ENCODE assay signal across 1 cellular context in the genomic region with DNA sequence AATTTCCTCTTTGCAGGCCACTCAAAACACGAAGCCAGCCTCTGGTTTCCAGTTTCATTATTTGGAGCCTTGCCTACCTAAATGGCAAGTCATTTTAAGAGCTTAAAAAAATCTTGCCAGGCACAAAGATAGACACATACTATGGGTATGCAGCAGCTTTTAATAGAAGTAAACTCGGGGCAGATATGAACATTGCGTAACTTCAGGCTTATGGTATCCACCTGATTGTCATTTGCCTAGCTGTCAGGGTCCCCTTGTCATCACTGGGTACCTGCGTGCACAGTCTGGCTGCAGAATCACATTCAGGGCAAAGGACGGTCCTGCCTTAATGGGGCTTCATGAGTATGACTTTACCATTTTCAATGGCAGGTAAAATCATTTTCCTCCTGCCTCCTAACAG.
TF ChIP-seq lines count a peak whose summit lies in the region.

No MANE protein-coding gene starts in this region.

TF ChIP-seq in WTC11, 78 proteins besides CTCF, POLR2A, EP300 and RAD21 (continued from another document):
- TF ChIP-seq, protein P1, sequence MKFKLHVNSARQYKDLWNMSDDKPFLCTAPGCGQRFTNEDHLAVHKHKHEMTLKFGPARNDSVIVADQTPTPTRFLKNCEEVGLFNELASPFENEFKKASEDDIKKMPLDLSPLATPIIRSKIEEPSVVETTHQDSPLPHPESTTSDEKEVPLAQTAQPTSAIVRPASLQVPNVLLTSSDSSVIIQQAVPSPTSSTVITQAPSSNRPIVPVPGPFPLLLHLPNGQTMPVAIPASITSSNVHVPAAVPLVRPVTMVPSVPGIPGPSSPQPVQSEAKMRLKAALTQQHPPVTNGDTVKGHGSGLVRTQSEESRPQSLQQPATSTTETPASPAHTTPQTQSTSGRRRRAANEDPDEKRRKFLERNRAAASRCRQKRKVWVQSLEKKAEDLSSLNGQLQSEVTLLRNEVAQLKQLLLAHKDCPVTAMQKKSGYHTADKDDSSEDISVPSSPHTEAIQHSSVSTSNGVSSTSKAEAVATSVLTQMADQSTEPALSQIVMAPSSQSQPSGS (CRISPR knock-in tag; IDR thresholded peaks at IDR 0.05; ENCODE audit: borderline replicate concordance, low read depth), result no peak
- TF ChIP-seq RORB (CRISPR knock-in tag; IDR thresholded peaks at IDR 0.05), result no peak
- TF ChIP-seq, protein P2, sequence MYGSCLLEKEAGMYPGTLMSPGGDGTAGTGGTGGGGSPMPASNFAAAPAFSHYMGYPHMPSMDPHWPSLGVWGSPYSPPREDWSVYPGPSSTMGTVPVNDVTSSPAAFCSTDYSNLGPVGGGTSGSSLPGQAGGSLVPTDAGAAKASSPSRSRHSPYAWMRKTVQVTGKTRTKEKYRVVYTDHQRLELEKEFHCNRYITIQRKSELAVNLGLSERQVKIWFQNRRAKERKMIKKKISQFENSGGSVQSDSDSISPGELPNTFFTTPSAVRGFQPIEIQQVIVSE (CRISPR knock-in tag; IDR thresholded peaks at IDR 0.05; ENCODE audit: borderline replicate concordance), result no peak
- no peak for TF ChIP-seq SMAD4 (CRISPR knock-in tag; IDR thresholded peaks at IDR 0.05)
- no peak for TF ChIP-seq SMAD3 (CRISPR knock-in tag; IDR thresholded peaks at IDR 0.05; ENCODE audit: borderline replicate concordance)
- TF ChIP-seq, protein P3, sequence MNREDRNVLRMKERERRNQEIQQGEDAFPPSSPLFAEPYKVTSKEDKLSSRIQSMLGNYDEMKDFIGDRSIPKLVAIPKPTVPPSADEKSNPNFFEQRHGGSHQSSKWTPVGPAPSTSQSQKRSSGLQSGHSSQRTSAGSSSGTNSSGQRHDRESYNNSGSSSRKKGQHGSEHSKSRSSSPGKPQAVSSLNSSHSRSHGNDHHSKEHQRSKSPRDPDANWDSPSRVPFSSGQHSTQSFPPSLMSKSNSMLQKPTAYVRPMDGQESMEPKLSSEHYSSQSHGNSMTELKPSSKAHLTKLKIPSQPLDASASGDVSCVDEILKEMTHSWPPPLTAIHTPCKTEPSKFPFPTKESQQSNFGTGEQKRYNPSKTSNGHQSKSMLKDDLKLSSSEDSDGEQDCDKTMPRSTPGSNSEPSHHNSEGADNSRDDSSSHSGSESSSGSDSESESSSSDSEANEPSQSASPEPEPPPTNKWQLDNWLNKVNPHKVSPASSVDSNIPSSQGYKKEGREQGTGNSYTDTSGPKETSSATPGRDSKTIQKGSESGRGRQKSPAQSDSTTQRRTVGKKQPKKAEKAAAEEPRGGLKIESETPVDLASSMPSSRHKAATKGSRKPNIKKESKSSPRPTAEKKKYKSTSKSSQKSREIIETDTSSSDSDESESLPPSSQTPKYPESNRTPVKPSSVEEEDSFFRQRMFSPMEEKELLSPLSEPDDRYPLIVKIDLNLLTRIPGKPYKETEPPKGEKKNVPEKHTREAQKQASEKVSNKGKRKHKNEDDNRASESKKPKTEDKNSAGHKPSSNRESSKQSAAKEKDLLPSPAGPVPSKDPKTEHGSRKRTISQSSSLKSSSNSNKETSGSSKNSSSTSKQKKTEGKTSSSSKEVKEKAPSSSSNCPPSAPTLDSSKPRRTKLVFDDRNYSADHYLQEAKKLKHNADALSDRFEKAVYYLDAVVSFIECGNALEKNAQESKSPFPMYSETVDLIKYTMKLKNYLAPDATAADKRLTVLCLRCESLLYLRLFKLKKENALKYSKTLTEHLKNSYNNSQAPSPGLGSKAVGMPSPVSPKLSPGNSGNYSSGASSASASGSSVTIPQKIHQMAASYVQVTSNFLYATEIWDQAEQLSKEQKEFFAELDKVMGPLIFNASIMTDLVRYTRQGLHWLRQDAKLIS (CRISPR knock-in tag; IDR thresholded peaks at IDR 0.05; ENCODE audit: borderline replicate concordance), result no peak
- TF ChIP-seq, protein P4, sequence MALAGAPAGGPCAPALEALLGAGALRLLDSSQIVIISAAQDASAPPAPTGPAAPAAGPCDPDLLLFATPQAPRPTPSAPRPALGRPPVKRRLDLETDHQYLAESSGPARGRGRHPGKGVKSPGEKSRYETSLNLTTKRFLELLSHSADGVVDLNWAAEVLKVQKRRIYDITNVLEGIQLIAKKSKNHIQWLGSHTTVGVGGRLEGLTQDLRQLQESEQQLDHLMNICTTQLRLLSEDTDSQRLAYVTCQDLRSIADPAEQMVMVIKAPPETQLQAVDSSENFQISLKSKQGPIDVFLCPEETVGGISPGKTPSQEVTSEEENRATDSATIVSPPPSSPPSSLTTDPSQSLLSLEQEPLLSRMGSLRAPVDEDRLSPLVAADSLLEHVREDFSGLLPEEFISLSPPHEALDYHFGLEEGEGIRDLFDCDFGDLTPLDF (CRISPR knock-in tag; IDR thresholded peaks at IDR 0.05), result no peak
